ENCODE assay signal across 8 cellular contexts in the genomic region with DNA sequence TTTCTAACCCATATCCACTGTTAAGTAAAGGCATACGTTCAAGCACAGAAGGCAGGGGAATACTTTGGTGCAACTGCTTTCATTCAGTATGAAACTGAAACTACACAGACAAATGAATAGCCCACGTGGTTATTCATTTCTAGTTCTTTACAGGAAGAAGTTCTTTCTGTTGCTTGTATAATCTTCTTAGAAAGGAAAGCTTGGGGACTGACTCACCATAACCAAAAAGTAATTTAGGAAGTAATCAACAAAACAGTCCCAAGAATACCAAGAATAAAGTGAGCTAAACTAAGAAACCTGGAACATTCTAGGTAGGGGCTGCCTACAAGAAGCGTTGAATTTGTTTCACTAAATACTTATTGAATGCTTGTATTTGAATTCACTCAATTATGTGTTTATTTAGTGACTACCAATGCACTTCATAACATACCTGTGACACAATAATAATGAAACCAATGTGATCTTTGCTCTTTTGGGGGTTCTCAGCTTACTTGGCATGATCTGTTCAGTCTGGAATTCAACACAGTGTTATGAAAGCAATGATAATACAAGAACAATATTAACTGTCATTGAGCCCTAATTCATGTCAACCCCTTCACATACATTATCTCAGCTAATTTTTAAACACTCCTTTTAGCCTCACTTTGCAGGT. TPM values are rescaled to one million over a fixed set of nuclear protein-coding genes. Genes with fewer than 3 reads are reported as not detected.
A peak's percentile ranks its signal among the peaks of the same experiment; 100 is the strongest.
DNase-seq lines count a peak whose midpoint lies in the region; ATAC-seq and TF ChIP-seq lines count a peak whose summit lies in the region.

No MANE protein-coding gene starts in this region.

- POLR2A ChIA-PET in Caco-2 (lab: Charles Lee): no interaction called here

- H3K27me3 ChIP-seq in Caco-2 (replicated peaks; ENCODE audit: control insufficient read depth, insufficient read depth, low read length): no peaks in the 10 kb centered on the region

- H3K4me3 ChIP-seq in GM12864 (ENCODE audit: low read depth, low read length): no peak overlapping the region; the same call in 1 of the 2 replicates
- no peak overlapping the region for H3K4me3 ChIP-seq in Caco-2 (ENCODE audit: low read depth, low read length)

- H3K4me3 Mint-ChIP-seq in activated T-helper 2 cell treated with anti-CD3 and anti-CD28 coated beads, Interferon-gamma antibody, Interleukin-2, Interleukin-4, amounts not matched to agents 10 μg/mL and 5 μg/mL and 100 μg/mL, durations not matched to agents 14 hours and 24 hours and 36 hours (ENCODE audit: low read depth): peak overlapping the region; percentile 66
- no peak overlapping the region for H3K4me3 Mint-ChIP-seq in Caco-2 (ENCODE audit: unreplicated experiment)

- peaks cover 9% of the 10 kb centered on the region for H3K4me1 ChIP-seq in Caco-2

- no peak overlapping the region for H3K27ac ChIP-seq in substantia nigra (ENCODE audit: low read depth, low read length, poor library complexity, severe bottlenecking)

- peaks cover 20% of the 10 kb centered on the region for H3K9me3 Mint-ChIP-seq in activated T-helper 2 cell treated with anti-CD3 and anti-CD28 coated beads, Interferon-gamma antibody, Interleukin-2, Interleukin-4, amounts not matched to agents 10 μg/mL and 5 μg/mL and 100 μg/mL, durations not matched to agents 14 hours and 24 hours and 36 hours
- H3K9me3 Mint-ChIP-seq in Caco-2 (ENCODE audit: unreplicated experiment): no peaks in the 10 kb centered on the region

- intact Hi-C loops in activated T-helper 2 cell treated with anti-CD3 and anti-CD28 coated beads, Interferon-gamma antibody, Interleukin-2, Interleukin-4, amounts not matched to agents 10 μg/mL and 5 μg/mL and 100 μg/mL, durations not matched to agents 14 hours and 24 hours and 36 hours (cut with micrococcal nuclease): loop anchor here (1.0 kb wide), 4 partner anchors 24 to 141 kb away; a partner anchor contains a TSS
- intact Hi-C loops in Caco-2 (cut with micrococcal nuclease; ENCODE audit: unreplicated experiment): loop anchor here (10.0 kb wide), 1 partner anchor 900 kb away; no protein-coding TSS in a partner anchor

- H3K9me3 ChIP-seq in Caco-2: no peaks in the 10 kb centered on the region

- H3K27ac Mint-ChIP-seq in activated T-helper 2 cell treated with anti-CD3 and anti-CD28 coated beads, Interferon-gamma antibody, Interleukin-2, Interleukin-4, amounts not matched to agents 10 μg/mL and 5 μg/mL and 100 μg/mL, durations not matched to agents 14 hours and 24 hours and 36 hours: peak overlapping the region; percentile 65
- H3K27ac Mint-ChIP-seq in Caco-2 (ENCODE audit: unreplicated experiment): no peak overlapping the region

- peak; percentile 100 for ATAC-seq in GM21526 (IDR thresholded peaks at IDR 0.05; ENCODE audit: low FRiP score, unreplicated experiment)
- peak; percentile 88 for ATAC-seq in left lobe of liver

- TF ChIP-seq CTCF in GM12864 (IDR thresholded peaks at IDR 0.05; ENCODE audit: low read depth, low read length, missing control alignments) (no peak), Caco-2 (IDR thresholded peaks at IDR 0.05; ENCODE audit: insufficient read depth in 1 of 2, low read depth in 1 of 2, low read length in 1 of 2, severe bottlenecking in 1 of 2, unreplicated experiment in 1 of 2) (no peak)

- peak; percentile 40 for DNase-seq in GM12864 (ENCODE audit: low read depth)
- peak; percentile 22 for DNase-seq in HT-29 (ENCODE audit: low spot score)
- DNase-seq in activated T-helper 2 cell treated with anti-CD3 and anti-CD28 coated beads, Interferon-gamma antibody, Interleukin-2, Interleukin-4, amounts not matched to agents 10 μg/mL and 5 μg/mL and 100 μg/mL, durations not matched to agents 14 hours and 24 hours and 36 hours (ENCODE audit: low spot score): no peak
- DNase-seq in left lobe of liver (ENCODE audit: low spot score): no peak
- no peak for DNase-seq in substantia nigra (lab: John Stamatoyannopoulos, UW)
- no peak for DNase-seq in NCI-H1105 (lab: John Stamatoyannopoulos, UW)
- DNase-seq in Caco-2: no peak

- H3K27me3 Mint-ChIP-seq in activated T-helper 2 cell treated with anti-CD3 and anti-CD28 coated beads, Interferon-gamma antibody, Interleukin-2, Interleukin-4, amounts not matched to agents 10 μg/mL and 5 μg/mL and 100 μg/mL, durations not matched to agents 14 hours and 24 hours and 36 hours (ENCODE audit: low read depth): no peaks in the 10 kb centered on the region
- H3K27me3 Mint-ChIP-seq in Caco-2 (ENCODE audit: insufficient read depth, unreplicated experiment): peaks cover 5% of the 10 kb centered on the region

- CTCF ChIA-PET in Caco-2 (lab: Charles Lee): no interaction called here

- no peaks in the 10 kb centered on the region for H3K36me3 ChIP-seq in Caco-2 (ENCODE audit: control insufficient read depth, insufficient read depth, low read length)

- H3K4me1 Mint-ChIP-seq in activated T-helper 2 cell treated with anti-CD3 and anti-CD28 coated beads, Interferon-gamma antibody, Interleukin-2, Interleukin-4, amounts not matched to agents 10 μg/mL and 5 μg/mL and 100 μg/mL, durations not matched to agents 14 hours and 24 hours and 36 hours (ENCODE audit: low read depth): peaks cover 42% of the 10 kb centered on the region
- no peaks in the 10 kb centered on the region for H3K4me1 Mint-ChIP-seq in Caco-2 (ENCODE audit: low read depth, unreplicated experiment)

- BruUV-seq in Caco-2 (replicated peaks; lab: Mats Ljungman, UMichigan): no TSS peak

- peaks cover 80% of the 10 kb centered on the region for H3K36me3 Mint-ChIP-seq in activated T-helper 2 cell treated with anti-CD3 and anti-CD28 coated beads, Interferon-gamma antibody, Interleukin-2, Interleukin-4, amounts not matched to agents 10 μg/mL and 5 μg/mL and 100 μg/mL, durations not matched to agents 14 hours and 24 hours and 36 hours (ENCODE audit: low read depth)
- no peaks in the 10 kb centered on the region for H3K36me3 Mint-ChIP-seq in Caco-2 (ENCODE audit: insufficient read depth, unreplicated experiment)

RNA-seq across cellular contexts. Expression of a gene that starts 25.1 kb away (rescaled TPM):
- total RNA-seq in HT-29 (2014; rRNA removed; shearing (Covaris generic)): not detected in 2 replicates
- 18.5 and 19.6 TPM in 2 replicates for total RNA-seq in activated T-helper 2 cell treated with anti-CD3 and anti-CD28 coated beads, Interferon-gamma antibody, Interleukin-2, Interleukin-4, amounts not matched to agents 10 μg/mL and 5 μg/mL and 100 μg/mL, durations not matched to agents 14 hours and 24 hours and 36 hours
- total RNA-seq in left lobe of liver: 0.13 TPM
- total RNA-seq in Caco-2 (2022): not detected in 2 replicates

Comparison
In these comparisons a context has a peak if more than half of its experiments do, and no peak if none do; other contexts are left out.
1. DNase-seq: peak in GM12864 (single experiment) and HT-29 (single experiment); none in activated T-helper 2 cell treated with anti-CD3 and anti-CD28 coated beads, Interferon-gamma antibody, Interleukin-2, Interleukin-4, amounts not matched to agents 10 μg/mL and 5 μg/mL and 100 μg/mL, durations not matched to agents 14 hours and 24 hours and 36 hours (single experiment), left lobe of liver (single experiment), substantia nigra (0 of 49), NCI-H1105 (single experiment) and Caco-2 (0 of 2).
2. RNA of a gene that starts 25.1 kb away (total RNA-seq): 18.5 to 19.6 TPM in activated T-helper 2 cell treated with anti-CD3 and anti-CD28 coated beads, Interferon-gamma antibody, Interleukin-2, Interleukin-4, amounts not matched to agents 10 μg/mL and 5 μg/mL and 100 μg/mL, durations not matched to agents 14 hours and 24 hours and 36 hours; 0.13 TPM in left lobe of liver (single experiment), not detected in Caco-2 and not detected in HT-29; every median in the first group is over 10 times any median in the second.